2 cellular contexts compared by ENCODE assay signal in the genomic region with DNA sequence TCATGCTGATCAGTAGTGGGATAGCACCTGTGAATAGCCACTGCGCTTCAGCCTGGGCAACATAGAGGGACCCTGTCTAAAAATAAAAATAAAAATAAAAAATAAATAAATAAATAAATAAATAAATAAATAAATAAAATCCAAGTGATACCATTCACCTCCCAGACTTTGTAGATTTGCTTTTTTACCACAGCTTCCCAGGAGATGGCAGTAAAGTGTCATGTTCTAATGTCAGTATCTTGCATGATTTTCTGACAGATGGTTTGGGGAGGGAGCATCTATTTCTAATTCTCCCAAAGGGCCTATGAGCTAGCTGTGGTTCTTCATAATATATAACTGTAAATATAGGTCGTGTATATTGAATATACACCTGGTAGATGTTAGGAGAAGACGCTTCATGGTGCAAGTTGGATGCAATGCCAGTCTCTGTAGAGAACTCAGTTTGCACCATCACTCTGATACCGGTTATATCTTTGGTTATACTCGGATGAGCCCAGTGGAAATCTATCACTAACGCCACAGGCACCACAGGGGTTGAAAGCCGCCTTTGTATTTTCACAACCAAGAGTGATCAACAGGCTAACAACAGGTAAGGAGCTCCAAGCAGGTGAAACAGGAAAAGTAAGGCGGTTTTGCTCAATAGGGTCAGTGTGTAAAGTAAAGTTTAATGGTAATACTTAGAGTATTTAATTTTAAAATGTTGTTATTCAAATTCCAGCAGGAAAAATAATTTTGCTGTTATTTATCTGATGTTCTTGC.
A peak's percentile ranks its signal among the peaks of the same experiment; 100 is the strongest.
TF ChIP-seq lines count a peak whose summit lies in the region.

No MANE protein-coding gene starts in this region.

TF ChIP-seq in IMR-90, 13 proteins besides CTCF, POLR2A, EP300 and RAD21:
- TF ChIP-seq, protein P1, sequence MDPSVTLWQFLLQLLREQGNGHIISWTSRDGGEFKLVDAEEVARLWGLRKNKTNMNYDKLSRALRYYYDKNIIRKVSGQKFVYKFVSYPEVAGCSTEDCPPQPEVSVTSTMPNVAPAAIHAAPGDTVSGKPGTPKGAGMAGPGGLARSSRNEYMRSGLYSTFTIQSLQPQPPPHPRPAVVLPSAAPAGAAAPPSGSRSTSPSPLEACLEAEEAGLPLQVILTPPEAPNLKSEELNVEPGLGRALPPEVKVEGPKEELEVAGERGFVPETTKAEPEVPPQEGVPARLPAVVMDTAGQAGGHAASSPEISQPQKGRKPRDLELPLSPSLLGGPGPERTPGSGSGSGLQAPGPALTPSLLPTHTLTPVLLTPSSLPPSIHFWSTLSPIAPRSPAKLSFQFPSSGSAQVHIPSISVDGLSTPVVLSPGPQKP (IDR thresholded peaks at IDR 0.05; ENCODE audit: borderline replicate concordance, low read depth, low read length), result no peak
- TF ChIP-seq SMC3 (IDR thresholded peaks at IDR 0.05; ENCODE audit: low read depth, low read length), result peak; percentile 93

TF ChIP-seq in HepG2, 621 proteins besides CTCF, POLR2A, EP300 and RAD21:
- TF ChIP-seq SIN3A (IDR thresholded peaks at IDR 0.05; ENCODE audit: borderline replicate concordance, low read depth, low read length) (no peak), THAP11 (CRISPR knock-in tag; IDR thresholded peaks at IDR 0.05) (peak; percentile 86), SMC3 (IDR thresholded peaks at IDR 0.05; ENCODE audit: low read length) (peak; percentile 51; the same call in 1 of the 2 replicates), ARNTL (CRISPR knock-in tag; IDR thresholded peaks at IDR 0.05) (no peak), MYNN (CRISPR knock-in tag; IDR thresholded peaks at IDR 0.05; ENCODE audit: low read depth) (no peak), STAG1 (CRISPR knock-in tag; IDR thresholded peaks at IDR 0.05) (peak; percentile 77), REST (IDR thresholded peaks at IDR 0.05; ENCODE audit: borderline replicate concordance in 1 of 2, low read depth in 1 of 2, low read length in 2 of 2) (0 out of 4 replicates have a peak, but pooled peaks of 1 of the 2 experiments have one; percentile 12), MIER2 (CRISPR knock-in tag; IDR thresholded peaks at IDR 0.05) (peak; percentile 56; the same call in 1 of the 2 replicates), SAP130 (CRISPR knock-in tag; IDR thresholded peaks at IDR 0.05; ENCODE audit: low read depth) (0 out of 2 replicates have a peak, but pooled peaks have one; percentile 29)
TF ChIP-seq in HepG2: peak in this region for 6.
